Comparison of ENCODE assay signal across 1 cellular context in genomic region chr1:230067871-230068814, GRCh38.
TF ChIP-seq lines count a peak whose summit lies in the region.

No MANE protein-coding gene starts in this region.

TF ChIP-seq in IMR-90, 13 proteins besides CTCF, POLR2A, EP300 and RAD21:
- no peak; the same call in 1 of the 2 replicates for TF ChIP-seq CHD1 (IDR thresholded peaks at IDR 0.05; ENCODE audit: low read depth, low read length)
- no peak for TF ChIP-seq NFE2L2 (IDR thresholded peaks at IDR 0.05; ENCODE audit: low read depth, low read length)
- TF ChIP-seq BHLHE40 (IDR thresholded peaks at IDR 0.05; ENCODE audit: low read depth, low read length), result no peak
- TF ChIP-seq FOS (IDR thresholded peaks at IDR 0.05; ENCODE audit: low read depth, low read length), result no peak
- TF ChIP-seq SMC3 (IDR thresholded peaks at IDR 0.05; ENCODE audit: low read depth, low read length), result no peak; the same call in 1 of the 2 replicates
- no peak for TF ChIP-seq MAZ (IDR thresholded peaks at IDR 0.05; ENCODE audit: borderline replicate concordance, low read depth, low read length)
- TF ChIP-seq RCOR1 (IDR thresholded peaks at IDR 0.05; ENCODE audit: insufficient replicate concordance, low read length), result no peak
- no peak for TF ChIP-seq MXI1 (IDR thresholded peaks at IDR 0.05; ENCODE audit: borderline replicate concordance, low read depth, low read length)
- no peak for TF ChIP-seq ELK1 (IDR thresholded peaks at IDR 0.05; ENCODE audit: borderline replicate concordance, low read depth, low read length)
- TF ChIP-seq RFX5 (IDR thresholded peaks at IDR 0.05; ENCODE audit: low read depth, low read length), result no peak
- no peak for TF ChIP-seq MAFK (IDR thresholded peaks at IDR 0.05; ENCODE audit: low read depth, low read length)
- TF ChIP-seq, protein P1, sequence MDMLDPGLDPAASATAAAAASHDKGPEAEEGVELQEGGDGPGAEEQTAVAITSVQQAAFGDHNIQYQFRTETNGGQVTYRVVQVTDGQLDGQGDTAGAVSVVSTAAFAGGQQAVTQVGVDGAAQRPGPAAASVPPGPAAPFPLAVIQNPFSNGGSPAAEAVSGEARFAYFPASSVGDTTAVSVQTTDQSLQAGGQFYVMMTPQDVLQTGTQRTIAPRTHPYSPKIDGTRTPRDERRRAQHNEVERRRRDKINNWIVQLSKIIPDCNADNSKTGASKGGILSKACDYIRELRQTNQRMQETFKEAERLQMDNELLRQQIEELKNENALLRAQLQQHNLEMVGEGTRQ (IDR thresholded peaks at IDR 0.05; ENCODE audit: low read depth, low read length), result no peak
- no peak for TF ChIP-seq CEBPB (IDR thresholded peaks at IDR 0.05; ENCODE audit: low read depth, low read length)
